15 cellular contexts compared by ENCODE assay signal in the genomic region with DNA sequence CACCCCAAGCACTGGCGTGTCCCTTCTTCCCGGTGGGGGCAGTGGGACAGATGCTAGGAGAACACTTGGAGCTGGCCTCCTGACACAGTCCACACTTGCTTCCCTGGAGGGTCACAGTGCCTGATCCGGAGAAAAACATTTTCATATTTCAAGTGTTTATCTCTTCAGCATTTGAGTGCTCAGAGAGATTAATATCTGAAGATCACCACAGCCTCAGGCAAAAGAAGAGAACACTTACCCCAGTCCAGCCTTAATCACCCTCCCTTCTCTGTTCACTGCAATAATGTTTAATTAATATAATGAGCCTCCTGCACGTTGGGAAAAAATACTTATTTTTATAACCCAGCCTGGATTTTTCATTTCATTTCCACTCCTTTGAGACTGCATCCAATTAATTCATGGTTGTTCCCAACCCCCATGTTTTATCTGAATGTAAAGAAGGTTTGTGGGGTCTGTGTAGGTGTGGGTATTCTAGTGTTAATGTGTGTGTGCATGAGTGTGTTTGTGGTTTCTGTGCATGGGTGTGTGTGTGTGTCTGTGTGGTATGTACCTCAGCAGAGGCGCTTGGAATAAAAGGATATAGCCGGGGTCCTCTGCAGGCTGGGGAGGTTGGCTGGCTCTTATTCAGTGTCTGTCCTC.
DNase-seq lines count a peak whose midpoint lies in the region; ATAC-seq and TF ChIP-seq lines count a peak whose summit lies in the region.
"Had no signal": no experiment of that assay in that cellular context is flagged by ENCODE, and none has a peak within 500 bp of the region (broad histone marks: within the 10 kb centered on the region; RNA-seq: fewer than 3 reads in every experiment).

No MANE protein-coding gene starts in this region.

- H3K9ac ChIP-seq in adipocyte (ENCODE audit: low read length) = peak overlapping the region; percentile 33

- H3K27ac Mint-ChIP-seq in mesothelial cell of epicardium = peak overlapping the region; percentile 88
- H3K27ac Mint-ChIP-seq: activated CD4-positive, alpha-beta T cell treated with anti-CD3 and anti-CD28 coated beads, Interleukin-2, amount 10 ng/mL, durations not matched to agents 24 days and 14 days; dendritic cell treated with granulocyte-macrophage colony-stimulating factor and Interleukin-4, amounts not matched to agents 40 ng/mL and 50 ng/mL, for 4 days had no signal

- no peaks in the 10 kb centered on the region for H3K9me3 ChIP-seq in adipocyte (ENCODE audit: control insufficient read depth, low read length)
- no peaks in the 10 kb centered on the region for H3K9me3 ChIP-seq in thoracic aorta

- H3K4me1 ChIP-seq in adipocyte (ENCODE audit: control insufficient read depth, insufficient read depth, low read length) (peaks cover 48% of the 10 kb centered on the region), thoracic aorta (ENCODE audit: control insufficient read depth in 1 of 2, low read depth in 2 of 2) (peaks cover 37 to 58% of the 10 kb centered on the region in 2 donors)

- no peak for TF ChIP-seq CTCF in mesothelial cell of epicardium (IDR thresholded peaks at IDR 0.05; ENCODE audit: unreplicated experiment)
- TF ChIP-seq CTCF in thoracic aorta (IDR thresholded peaks at IDR 0.05) = no peak

- H3K27me3 ChIP-seq in adipocyte (replicated peaks; ENCODE audit: control insufficient read depth, insufficient read depth, low read length) = no peaks in the 10 kb centered on the region
- no peaks in the 10 kb centered on the region for H3K27me3 ChIP-seq in thoracic aorta (replicated peaks; ENCODE audit: insufficient read depth)
- no peaks in the 10 kb centered on the region for H3K27me3 ChIP-seq in H7 (ENCODE audit: control insufficient read depth, insufficient read depth, low read length)

- no peak overlapping the region for H3K4me3 Mint-ChIP-seq in mesothelial cell of epicardium
- H3K4me3 Mint-ChIP-seq: activated CD4-positive, alpha-beta T cell treated with anti-CD3 and anti-CD28 coated beads, Interleukin-2, amount 10 ng/mL, durations not matched to agents 24 days and 14 days; activated T-cell treated with anti-CD3 and anti-CD28 coated beads, Interleukin-2, amount 50 U/mL, for 4 hours; CD14-positive monocyte; dendritic cell treated with granulocyte-macrophage colony-stimulating factor and Interleukin-4, amounts not matched to agents 40 ng/mL and 50 ng/mL, for 4 days had no signal

- H3K36me3 Mint-ChIP-seq in mesothelial cell of epicardium = peaks cover 3% of the 10 kb centered on the region
- H3K36me3 Mint-ChIP-seq: CD14-positive monocyte had no signal

- H3K27me3 Mint-ChIP-seq in mesothelial cell of epicardium (ENCODE audit: low read depth) = no peaks in the 10 kb centered on the region

- no peaks in the 10 kb centered on the region for H3K9me3 Mint-ChIP-seq in mesothelial cell of epicardium
- H3K9me3 Mint-ChIP-seq: activated CD4-positive, alpha-beta T cell treated with anti-CD3 and anti-CD28 coated beads, Interleukin-2, amount 10 ng/mL, durations not matched to agents 24 days and 14 days; activated T-cell treated with anti-CD3 and anti-CD28 coated beads, Interleukin-2, amount 50 U/mL, for 4 hours; CD14-positive monocyte; dendritic cell treated with granulocyte-macrophage colony-stimulating factor and Interleukin-4, amounts not matched to agents 40 ng/mL and 50 ng/mL, for 4 days had no signal

- peak; percentile 8 for DNase-seq in LoVo (ENCODE audit: low spot score)
- DNase-seq in adipocyte (ENCODE audit: low read depth) = no peak
- DNase-seq in mesothelial cell of epicardium (ENCODE audit: low spot score in 2 of 2, unreplicated experiment in 2 of 2) = no peak
- DNase-seq in thoracic aorta (ENCODE audit: low spot score) = no peak
- no peak for DNase-seq in SW480 (ENCODE audit: low spot score)
- DNase-seq in NCI-H2081 treated with DMSO at 0.1 percent for 48 hours (lab: John Stamatoyannopoulos, UW) = no peak
- no peak for DNase-seq in H7
- DNase-seq: activated CD4-positive, alpha-beta T cell treated with anti-CD3 and anti-CD28 coated beads, Interleukin-2, amount 10 ng/mL, durations not matched to agents 24 days and 14 days; activated T-cell treated with anti-CD3 and anti-CD28 coated beads, Interleukin-2, amount 50 U/mL, for 4 hours; occipital lobe; stimulated activated CD4-positive, alpha-beta T cell treated with anti-CD3 and anti-CD28 coated beads, Interleukin-15, amount 100 ng/mL, for 24 hours; T-helper 9 cell had no signal

- H3K36me3 ChIP-seq in adipocyte (ENCODE audit: control insufficient read depth, insufficient read depth, low read length, severe bottlenecking) = peaks cover 30% of the 10 kb centered on the region
- no peaks in the 10 kb centered on the region for H3K36me3 ChIP-seq in thoracic aorta
- no peaks in the 10 kb centered on the region; the same call in 1 of the 2 replicates for H3K36me3 ChIP-seq in H7 (replicated peaks; ENCODE audit: control insufficient read depth, insufficient read depth, low read length)

- peaks cover 66% of the 10 kb centered on the region for H3K4me1 Mint-ChIP-seq in mesothelial cell of epicardium
- H3K4me1 Mint-ChIP-seq: activated CD4-positive, alpha-beta T cell treated with anti-CD3 and anti-CD28 coated beads, Interleukin-2, amount 10 ng/mL, durations not matched to agents 24 days and 14 days; CD14-positive monocyte had no signal

- no peak for ATAC-seq in thoracic aorta (ENCODE audit: insufficient number of reproducible peaks, low FRiP score, low read depth)
- ATAC-seq in GM18873 (IDR thresholded peaks at IDR 0.05; ENCODE audit: low FRiP score, unreplicated experiment) = no peak
- ATAC-seq: activated T-cell treated with anti-CD3 and anti-CD28 coated beads, Interleukin-2, amount 50 U/mL, for 4 hours had no signal

- peak overlapping the region; percentile 32 for H3K4me3 ChIP-seq in adipocyte (ENCODE audit: low read length)
- H3K4me3 ChIP-seq in thoracic aorta = no peak overlapping the region
- no peak overlapping the region for H3K4me3 ChIP-seq in H7 (ENCODE audit: insufficient read depth, low read depth, low read length)

- H3K27ac ChIP-seq in thoracic aorta = peak overlapping the region; percentile 80 to 90
